ENCODE assay signal across 8 cellular contexts in the genomic region with DNA sequence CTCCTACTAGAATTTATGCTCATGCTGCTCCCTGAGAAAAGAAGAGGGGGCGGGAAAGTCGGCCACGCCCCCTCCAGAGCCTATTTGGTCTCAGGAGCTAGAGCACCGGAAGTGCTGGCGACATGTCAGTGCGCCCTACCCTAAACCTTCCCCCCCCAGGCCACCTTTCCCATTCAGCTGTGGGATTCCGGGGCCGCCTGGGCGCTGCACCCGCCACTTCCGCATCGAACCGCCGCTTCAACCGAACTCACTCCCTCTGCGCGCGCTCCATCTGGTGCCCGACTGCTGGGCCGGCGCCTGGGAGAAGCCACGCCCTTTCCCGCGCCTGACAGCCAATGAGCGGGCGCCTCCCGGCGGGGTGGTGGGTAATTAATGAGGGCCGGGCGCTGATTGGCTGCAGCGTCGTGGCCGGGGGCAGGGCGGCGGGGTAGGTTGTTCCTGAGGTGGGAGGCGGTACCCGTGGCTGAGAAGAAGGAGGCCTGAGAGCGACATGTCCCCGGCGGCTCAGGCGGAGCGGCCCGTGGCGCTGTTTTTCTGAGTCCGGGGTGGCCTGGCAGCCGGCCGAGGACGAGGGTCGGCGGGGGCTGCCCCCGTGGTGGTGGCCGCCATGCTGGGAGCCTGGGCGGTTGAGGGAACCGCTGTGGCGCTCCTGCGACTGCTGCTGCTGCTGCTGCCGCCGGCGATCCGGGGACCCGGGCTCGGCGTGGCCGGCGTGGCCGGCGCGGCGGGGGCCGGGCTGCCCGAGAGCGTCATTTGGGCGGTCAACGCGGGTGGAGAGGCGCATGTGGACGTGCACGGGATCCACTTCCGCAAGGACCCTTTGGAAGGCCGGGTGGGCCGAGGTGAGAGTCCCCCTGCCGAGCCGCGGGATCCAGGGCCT. TPM values are rescaled to one million over a fixed set of nuclear protein-coding genes. Genes with fewer than 3 reads are reported as not detected.
DNase-seq lines count a peak whose midpoint lies in the region; ATAC-seq, FAIRE-seq and TF ChIP-seq lines count a peak whose summit lies in the region.

MLEC (plus strand) TSS at position 460 of the 880 bp plus-strand sequence; CDS start at position 608, 148 bp downstream.

- H3K4me2 ChIP-seq in DOHH2 (ENCODE audit: low read length) = peak within 1 kb of the TSS; percentile 94

- DNase-seq in RCC 7860 (ENCODE audit: low spot score) = peak; percentile 93
- peak; percentile 99 to 100 for DNase-seq in activated T-cell treated with anti-CD3 and anti-CD28 coated beads, Interleukin-2, amount 50 U/mL, for 72 hours
- DNase-seq in esophagus muscularis mucosa (ENCODE audit: extremely low spot score) = peak; percentile 100
- peak; percentile 98 for DNase-seq in myocyte (ENCODE audit: low read depth)
- peak; percentile 97 to 98 for DNase-seq in stimulated activated CD8-positive, alpha-beta memory T cell treated with anti-CD3 and anti-CD28 coated beads, Interleukin-7, amount 100 ng/mL, for 48 hours (ENCODE audit: extremely low read depth in 1 of 2, low read depth in 1 of 2)

- peak; percentile 73 for FAIRE-seq in RCC 7860 (lab: Jason Lieb, UNC)

- H4K20me1 ChIP-seq in DOHH2 (ENCODE audit: control insufficient read depth, insufficient read depth, low read depth, low read length) = peaks cover 16% of the 10 kb centered on the region

- H3K4me3 Mint-ChIP-seq in activated T-cell treated with anti-CD3 and anti-CD28 coated beads, Interleukin-2, amount 50 U/mL, for 72 hours = peak within 1 kb of the TSS; percentile 89 to 100

- peaks cover 22% of the 10 kb centered on the region for H3F3A ChIP-seq in DOHH2 (ENCODE audit: control insufficient read depth, insufficient read depth)

- H3K27ac Mint-ChIP-seq in activated T-cell treated with anti-CD3 and anti-CD28 coated beads, Interleukin-2, amount 50 U/mL, for 72 hours = peak within 1 kb of the TSS; percentile 81

- H3K36me3 ChIP-seq in DOHH2 (ENCODE audit: control insufficient read depth, low read length) (peaks cover 38% of the 10 kb centered on the region), KOPT-K1 (ENCODE audit: insufficient read depth, low read length) (peaks cover 12% of the 10 kb centered on the region), esophagus muscularis mucosa (no peaks in the 10 kb centered on the region)

- H3K4me1 ChIP-seq in DOHH2 (ENCODE audit: control insufficient read depth, low read length) (peaks cover 38% of the 10 kb centered on the region), esophagus muscularis mucosa (peaks cover 39 to 55% (median 48%) of the 10 kb centered on the region in 4 donors)

- intact Hi-C loops in esophagus muscularis mucosa (cut with DNase I) = loop anchor here (5.0 kb wide), 1 partner anchor 35 kb away; no protein-coding TSS in a partner anchor

- peak; percentile 59 for ATAC-seq in GM21786 (IDR thresholded peaks at IDR 0.05; ENCODE audit: unreplicated experiment)
- ATAC-seq in activated T-cell treated with anti-CD3 and anti-CD28 coated beads, Interleukin-2, amount 50 U/mL, for 72 hours (replicated peaks in 1 of 2) = peak; percentile 84 to 87

- peaks cover 50% of the 10 kb centered on the region for H3K79me2 ChIP-seq in DOHH2 (ENCODE audit: control insufficient read depth, low read length)

- TF ChIP-seq CTCF in DOHH2 (IDR thresholded peaks at IDR 0.05; ENCODE audit: low read depth, low read length, poor library complexity, severe bottlenecking) (peak; percentile 24), esophagus muscularis mucosa (IDR thresholded peaks at IDR 0.05) (peak in 2 of 3 experiments; percentile 10 to 26)

- 0% methylated on average over 33 of the region's 84 CpGs for WGBS in esophagus muscularis mucosa

- peaks cover 0 to 2% of the 10 kb centered on the region in 2 donors for H3K36me3 Mint-ChIP-seq in activated T-cell treated with anti-CD3 and anti-CD28 coated beads, Interleukin-2, amount 50 U/mL, for 72 hours (ENCODE audit: insufficient read depth in 2 of 2)

- H3K27me3 ChIP-seq in DOHH2 (ENCODE audit: control insufficient read depth, low read length) (no peaks in the 10 kb centered on the region), esophagus muscularis mucosa (no peaks in the 10 kb centered on the region)

- H3K9me2 ChIP-seq in DOHH2 (replicated peaks; ENCODE audit: control insufficient read depth, low read length) = no peaks in the 10 kb centered on the region

- H3K9me3 ChIP-seq in DOHH2 (ENCODE audit: control insufficient read depth, insufficient read depth, low read length) (no peaks in the 10 kb centered on the region), KOPT-K1 (ENCODE audit: insufficient read depth, low read length, poor library complexity, severe bottlenecking) (no peaks in the 10 kb centered on the region), esophagus muscularis mucosa (no peaks in the 10 kb centered on the region)

- H3K4me1 Mint-ChIP-seq in activated T-cell treated with anti-CD3 and anti-CD28 coated beads, Interleukin-2, amount 50 U/mL, for 72 hours (ENCODE audit: low read depth) = peaks cover 56% of the 10 kb centered on the region

- H3K27ac ChIP-seq in DOHH2 (ENCODE audit: low read depth, low read length) (peak within 1 kb of the TSS; percentile 93), KOPT-K1 (ENCODE audit: low read depth, low read length, poor library complexity, severe bottlenecking) (peak within 1 kb of the TSS; percentile 92), esophagus muscularis mucosa (replicated peaks in 1 of 4) (peak within 1 kb of the TSS; percentile 94 to 96 (median 94))

- H3K4me3 ChIP-seq in DOHH2 (ENCODE audit: low read length) (peak within 1 kb of the TSS; percentile 84), esophagus muscularis mucosa (peak within 1 kb of the TSS; percentile 84 to 98 (median 88))

- TF ChIP-seq POLR2A in esophagus muscularis mucosa (IDR thresholded peaks at IDR 0.05; ENCODE audit: low read depth) = no peak

- TF ChIP-seq EP300 in esophagus muscularis mucosa (IDR thresholded peaks at IDR 0.05) = no peak

- H3K9me3 Mint-ChIP-seq in activated T-cell treated with anti-CD3 and anti-CD28 coated beads, Interleukin-2, amount 50 U/mL, for 72 hours = no peaks in the 10 kb centered on the region

- H3K27me3 Mint-ChIP-seq in activated T-cell treated with anti-CD3 and anti-CD28 coated beads, Interleukin-2, amount 50 U/mL, for 72 hours (ENCODE audit: low read depth) = no peaks in the 10 kb centered on the region

RNA-seq across cellular contexts. Expression of gene MLEC, which starts in this region (rescaled TPM):
- 10 to 100 TPM; 75.7 to 88.9 TPM for total RNA-seq in activated T-cell treated with anti-CD3 and anti-CD28 coated beads, Interleukin-2, amount 50 U/mL, for 72 hours
- total RNA-seq in esophagus muscularis mucosa (10 to 100 TPM; 37.8 to 55.5 (median 46.3) TPM), myocyte (95.0 and 115 TPM in 2 replicates)
- polyA plus RNA-seq in myocyte (2012) = 75.7 TPM

Comparison
In these comparisons a context has a peak if more than half of its experiments do, and no peak if none do; other contexts are left out.
1. Peak in every context shown above with its lines: DNase-seq, ATAC-seq, H3K4me3 ChIP-seq and H3K27ac ChIP-seq.